14 cellular contexts compared by ENCODE assay signal in genomic region chr12:122086641-122087285, GRCh38. TPM values are rescaled to one million over a fixed set of nuclear protein-coding genes. Genes with fewer than 3 reads are reported as not detected.
DNase-seq lines count a peak whose midpoint lies in the region; ATAC-seq and TF ChIP-seq lines count a peak whose summit lies in the region.
"Had no signal": no experiment of that assay in that cellular context is flagged by ENCODE, and none has a peak within 500 bp of the region (broad histone marks: within the 10 kb centered on the region; RNA-seq: fewer than 3 reads in every experiment).

No MANE protein-coding gene starts in this region.

- H3K4me1 Mint-ChIP-seq in stimulated activated naive CD8-positive, alpha-beta T cell treated with anti-CD3 and anti-CD28 coated beads, Interleukin-15, Interleukin-2, amounts not matched to agents 100 ng/mL and 50 ng/mL, for 24 hours (ENCODE audit: low read depth): peaks cover 70% of the 10 kb centered on the region
- peaks cover 43% of the 10 kb centered on the region for H3K4me1 Mint-ChIP-seq in chondrocyte (ENCODE audit: low read depth)
- peaks cover 0 to 91% (median 61%) of the 10 kb centered on the region in 7 donors for H3K4me1 Mint-ChIP-seq in naive thymus-derived CD4-positive, alpha-beta T cell

- in situ Hi-C loops in HAP-1 (cut with MboI; ENCODE audit: low sequenced_read_pairs): no loop called here

- peaks cover 6 to 86% of the 10 kb centered on the region in 2 donors for H3K4me1 ChIP-seq in naive thymus-derived CD4-positive, alpha-beta T cell (ENCODE audit: control insufficient read depth in 2 of 2, insufficient read depth in 2 of 2, low read length in 2 of 2)
- H3K4me1 ChIP-seq in uterus (peaks cover 13 to 21% of the 10 kb centered on the region in 2 donors), HAP-1 (peaks cover 9% of the 10 kb centered on the region)

- DNase-seq in stimulated activated naive CD8-positive, alpha-beta T cell treated with anti-CD3 and anti-CD28 coated beads, Interleukin-15, Interleukin-2, amounts not matched to agents 100 U/mL and 50 U/mL, for 24 hours: no peak
- DNase-seq in chondrocyte (ENCODE audit: low spot score) (peak; percentile 77), uterus (no peak), HAP-1 (ENCODE audit: low spot score in 2 of 2) (no peak)
- no peak for DNase-seq in naive thymus-derived CD4-positive, alpha-beta T cell
- DNase-seq: DND-41; effector CD4-positive, alpha-beta T cell; occipital lobe; stimulated activated CD4-positive, alpha-beta T cell treated with anti-CD3 and anti-CD28 coated beads, Interleukin-15, amount 100 ng/mL, for 24 hours; T-helper 9 cell had no signal

- POLR2A ChIA-PET in naive thymus-derived CD4-positive, alpha-beta T cell (lab: Charles Lee): interaction anchor here (0.9 to 8.7 kb wide), 3 partner anchors 12 to 36 kb away, joined by 3 to 95 read pairs (median 6); no protein-coding TSS in a partner anchor

- H3K4me3 ChIP-seq in naive thymus-derived CD4-positive, alpha-beta T cell (ENCODE audit: low read length): no peak overlapping the region
- H3K4me3 ChIP-seq in uterus (no peak overlapping the region), HAP-1 (no peak overlapping the region)
- H3K4me3 ChIP-seq: ascending aorta had no signal

- no peaks in the 10 kb centered on the region for H3K9me3 Mint-ChIP-seq in stimulated activated naive CD8-positive, alpha-beta T cell treated with anti-CD3 and anti-CD28 coated beads, Interleukin-15, Interleukin-2, amounts not matched to agents 100 ng/mL and 50 ng/mL, for 24 hours
- no peaks in the 10 kb centered on the region for H3K9me3 Mint-ChIP-seq in chondrocyte (ENCODE audit: low read depth)
- H3K9me3 Mint-ChIP-seq in naive thymus-derived CD4-positive, alpha-beta T cell: no peaks in the 10 kb centered on the region

- intact Hi-C loops in naive thymus-derived CD4-positive, alpha-beta T cell (cut with micrococcal nuclease): loop anchor here in 1 of 2 donors (10.0 kb wide), 1 partner anchor 878 kb away; the partner anchor contains the start of gene ABCB9
- intact Hi-C loops in uterus (cut with DNase I; ENCODE audit: low total_unique reads): no loop called here

- peak overlapping the region; percentile 39 for H3K27ac ChIP-seq in naive thymus-derived CD4-positive, alpha-beta T cell (ENCODE audit: low read depth, low read length)
- peak overlapping the region; percentile 52 to 70 for H3K27ac ChIP-seq in uterus

- H3K36me3 ChIP-seq in naive thymus-derived CD4-positive, alpha-beta T cell (ENCODE audit: control insufficient read depth in 2 of 3, insufficient read depth in 3 of 3, low read length in 3 of 3): peaks cover 0 to 6% (median 0%) of the 10 kb centered on the region in 3 experiments
- H3K36me3 ChIP-seq in uterus (no peaks in the 10 kb centered on the region), HAP-1 (replicated peaks) (peaks cover 29% of the 10 kb centered on the region)

- CTCF ChIA-PET in naive thymus-derived CD4-positive, alpha-beta T cell (lab: Charles Lee): interaction anchor here (0.5 to 1.8 kb wide), 2 partner anchors 9 to 10 kb away, joined by 3 to 8 read pairs; no protein-coding TSS in a partner anchor

- no peaks in the 10 kb centered on the region for H3K27me3 Mint-ChIP-seq in stimulated activated naive CD8-positive, alpha-beta T cell treated with anti-CD3 and anti-CD28 coated beads, Interleukin-15, Interleukin-2, amounts not matched to agents 100 ng/mL and 50 ng/mL, for 24 hours
- no peaks in the 10 kb centered on the region for H3K27me3 Mint-ChIP-seq in chondrocyte (ENCODE audit: low read depth)
- H3K27me3 Mint-ChIP-seq in naive thymus-derived CD4-positive, alpha-beta T cell: no peaks in the 10 kb centered on the region

- H3K4me3 Mint-ChIP-seq in stimulated activated naive CD8-positive, alpha-beta T cell treated with anti-CD3 and anti-CD28 coated beads, Interleukin-15, Interleukin-2, amounts not matched to agents 100 ng/mL and 50 ng/mL, for 24 hours: peak overlapping the region; percentile 64
- H3K4me3 Mint-ChIP-seq in chondrocyte (ENCODE audit: unreplicated experiment): no peak overlapping the region
- peak overlapping the region in 9 of 10 donors; percentile 1 to 92 (median 75) for H3K4me3 Mint-ChIP-seq in naive thymus-derived CD4-positive, alpha-beta T cell

- H3K27ac Mint-ChIP-seq in stimulated activated naive CD8-positive, alpha-beta T cell treated with anti-CD3 and anti-CD28 coated beads, Interleukin-15, Interleukin-2, amounts not matched to agents 100 ng/mL and 50 ng/mL, for 24 hours: peak overlapping the region; percentile 45
- peak overlapping the region; percentile 61 for H3K27ac Mint-ChIP-seq in chondrocyte (ENCODE audit: unreplicated experiment)
- peak overlapping the region in 6 of 9 donors; percentile 75 to 96 (median 90) for H3K27ac Mint-ChIP-seq in naive thymus-derived CD4-positive, alpha-beta T cell

- TF ChIP-seq POLR2A in uterus (IDR thresholded peaks at IDR 0.05): no peak

- H3K27me3 ChIP-seq in naive thymus-derived CD4-positive, alpha-beta T cell (ENCODE audit: control insufficient read depth in 2 of 2, insufficient read depth in 2 of 2, low read length in 2 of 2): no peaks in the 10 kb centered on the region
- H3K27me3 ChIP-seq in uterus: no peaks in the 10 kb centered on the region
- H3K27me3 ChIP-seq in HAP-1 (ENCODE audit: low read depth): no peaks in the 10 kb centered on the region
- H3K27me3 ChIP-seq: ascending aorta had no signal

- H3K9me3 ChIP-seq in naive thymus-derived CD4-positive, alpha-beta T cell (ENCODE audit: control insufficient read depth in 2 of 3, low read length in 3 of 3): no peaks in the 10 kb centered on the region
- H3K9me3 ChIP-seq in uterus: no peaks in the 10 kb centered on the region
- H3K9me3 ChIP-seq in HAP-1: no peaks in the 10 kb centered on the region
- H3K9me3 ChIP-seq: ascending aorta had no signal

- TF ChIP-seq CTCF in chondrocyte (IDR thresholded peaks at IDR 0.05) (no peak), uterus (IDR thresholded peaks at IDR 0.05) (no peak)

- no peak for ATAC-seq in stimulated activated naive CD8-positive, alpha-beta T cell treated with anti-CD3 and anti-CD28 coated beads, Interleukin-15, Interleukin-2, amounts not matched to agents 100 U/mL and 50 U/mL, for 24 hours
- ATAC-seq in naive thymus-derived CD4-positive, alpha-beta T cell: no peak
- ATAC-seq in GM21528 (IDR thresholded peaks at IDR 0.05; ENCODE audit: low FRiP score, unreplicated experiment) (no peak), GM19035 (IDR thresholded peaks at IDR 0.05; ENCODE audit: unreplicated experiment) (no peak)

- peaks cover 39% of the 10 kb centered on the region for H3K36me3 Mint-ChIP-seq in stimulated activated naive CD8-positive, alpha-beta T cell treated with anti-CD3 and anti-CD28 coated beads, Interleukin-15, Interleukin-2, amounts not matched to agents 100 ng/mL and 50 ng/mL, for 24 hours (ENCODE audit: low read depth)
- H3K36me3 Mint-ChIP-seq in chondrocyte (ENCODE audit: low read depth): peaks cover 13% of the 10 kb centered on the region
- peaks cover 9 to 31% (median 12%) of the 10 kb centered on the region in 5 donors for H3K36me3 Mint-ChIP-seq in naive thymus-derived CD4-positive, alpha-beta T cell

RNA-seq across cellular contexts. Expression of gene MLXIP, which starts 8.2 kb away (rescaled TPM):
- 58.8 to 62.8 TPM (median 61.7 TPM) in 3 replicates for total RNA-seq in chondrocyte
- 100 to 1,000 TPM in 4 of 5 experiments, 10 to 100 TPM in 1; 57.0 to 123 (median 115) TPM for total RNA-seq in naive thymus-derived CD4-positive, alpha-beta T cell
- polyA plus RNA-seq in naive thymus-derived CD4-positive, alpha-beta T cell: 10 to 100 TPM; 17.4 to 29.8 TPM
- total RNA-seq in uterus: 10 to 100 TPM; 21.5 to 88.7 (median 24.7) TPM
